15 cellular contexts compared by ENCODE assay signal in genomic region chr20:12722096-12722495, GRCh38.
"Had no signal": no experiment of that assay in that cellular context is flagged by ENCODE, and none has a peak within 500 bp of the region (broad histone marks: within the 10 kb centered on the region; RNA-seq: fewer than 3 reads in every experiment).

No MANE protein-coding gene starts in this region.

- H3K27me3 ChIP-seq: thyroid gland had no signal

- H3K27ac ChIP-seq: dorsolateral prefrontal cortex, thyroid gland, WERI-Rb-1 had no signal

- H3K4me3 ChIP-seq: dorsolateral prefrontal cortex, mucosa of descending colon, thyroid gland had no signal

- ATAC-seq: activated T-cell treated with anti-CD3 and anti-CD28 coated beads, Interleukin-2, amount 50 U/mL, for 4 hours; left colon; mucosa of descending colon; naive thymus-derived CD4-positive, alpha-beta T cell; stimulated activated naive B cell treated with anti-CD40 and anti-IgM and Interleukin-4, amounts not matched to agents 10 μg/mL and 1 μg/mL and 100 μg/mL, for 72 hours; T-helper 17 cell had no signal

- H3K36me3 ChIP-seq: thyroid gland, WERI-Rb-1 had no signal

- H3K4me1 ChIP-seq: thyroid gland had no signal

- DNase-seq: activated CD4-positive, alpha-beta memory T cell treated with anti-CD3 and anti-CD28 coated beads, Interleukin-2, amount 10 ng/mL, durations not matched to agents 7 days and 5 days; activated CD4-positive, alpha-beta T cell treated with anti-CD3 and anti-CD28 coated beads for 4 hours; activated effector memory CD4-positive, alpha-beta T cell treated with Interleukin-2 at 50 U/mL for 16 hours; activated naive CD4-positive, alpha-beta T cell treated with anti-CD3 and anti-CD28 coated beads, Interleukin-2, amount 50 U/mL, for 16 hours; activated T-cell treated with anti-CD3 and anti-CD28 coated beads, Interleukin-2, amount 50 U/mL, for 4 hours; dorsolateral prefrontal cortex; hippocampal formation; left colon; mucosa of descending colon; naive thymus-derived CD4-positive, alpha-beta T cell; stimulated activated CD4-positive, alpha-beta T cell treated with anti-CD3 and anti-CD28 coated beads, Interleukin-4, amount 100 ng/mL, for 1 hour; stimulated activated naive B cell treated with anti-CD40 and anti-IgM and Interleukin-4, amounts not matched to agents 10 μg/mL and 1 μg/mL and 100 μg/mL, for 72 hours; T-helper 17 cell; thyroid gland; WERI-Rb-1 had no signal

- H3K9me3 ChIP-seq: mucosa of descending colon, thyroid gland had no signal
